29 cellular contexts compared by ENCODE assay signal in genomic region chr10:43037440-43037839, GRCh38. TPM values are rescaled to one million over a fixed set of nuclear protein-coding genes. Genes with fewer than 3 reads are reported as not detected.
"Had no signal": no experiment of that assay in that cellular context is flagged by ENCODE, and none has a peak within 500 bp of the region (broad histone marks: within the 10 kb centered on the region; RNA-seq: fewer than 3 reads in every experiment).

No MANE protein-coding gene starts in this region.

- H3K4me3 ChIP-seq: coronary artery, dorsolateral prefrontal cortex, gastrocnemius medialis, lung, mucosa of descending colon, right lobe of liver, thoracic aorta, uterus had no signal

- ATAC-seq: activated CD4-positive, CD25-positive, alpha-beta regulatory T cell treated with anti-CD3 and anti-CD28 coated beads, Interleukin-2, amount 50 U/mL, for 24 hours; activated naive CD4-positive, alpha-beta T cell treated with anti-CD3 and anti-CD28 coated beads, Interleukin-2, amount 50 U/mL, for 72 hours; gastrocnemius medialis; left lobe of liver; mucosa of descending colon; right lobe of liver; T-helper 17 cell had no signal

- H3K36me3 ChIP-seq: gastrocnemius medialis, right lobe of liver, thoracic aorta, uterus, WERI-Rb-1 had no signal

- H3K9me3 ChIP-seq: gastrocnemius medialis had no signal

- H3K4me1 ChIP-seq: gastrocnemius medialis, right lobe of liver, uterus had no signal

- H3K27ac ChIP-seq: coronary artery, dorsolateral prefrontal cortex, gastrocnemius medialis, right lobe of liver, thoracic aorta, uterus, WERI-Rb-1 had no signal

- H3K27me3 ChIP-seq: gastrocnemius medialis, right lobe of liver, uterus had no signal

- DNase-seq: activated CD4-positive, alpha-beta T cell treated with anti-CD3 and anti-CD28 coated beads for 48 hours; activated CD4-positive, alpha-beta T cell treated with anti-CD3 and anti-CD28 coated beads, Interleukin-2, amount 50 U/mL, for 48 hours; activated T-cell treated with anti-CD3 and anti-CD28 coated beads, Interleukin-2, amount 50 U/mL, for 48 hours; anterior cingulate cortex; effector memory CD4-positive, alpha-beta T cell; glutamatergic neuron; hippocampal formation; immature natural killer cell; kidney glomerular epithelial cell; mesendoderm; mucosa of descending colon; right lobe of liver; small intestine; stimulated activated CD4-positive, alpha-beta T cell treated with anti-CD3 and anti-CD28 coated beads, Interleukin-15, amount 100 ng/mL, for 24 hours; stimulated activated naive CD4-positive, alpha-beta T cell treated with Interleukin-2 at 50 U/mL for 16 hours; T-helper 17 cell; T1000; trophoblast cell; WERI-Rb-1 had no signal

RNA-seq across cellular contexts. Expression of gene RET, which starts 39.4 kb away (rescaled TPM):
- total RNA-seq: natural killer cell treated with Interleukin-12 subunit alpha and Interleukin-12 subunit beta and Interleukin-15 and Interleukin-18, amount 100 ng/mL, for 72 hours had no signal
